Comparison of ENCODE assay signal across 10 cellular contexts in the genomic region with DNA sequence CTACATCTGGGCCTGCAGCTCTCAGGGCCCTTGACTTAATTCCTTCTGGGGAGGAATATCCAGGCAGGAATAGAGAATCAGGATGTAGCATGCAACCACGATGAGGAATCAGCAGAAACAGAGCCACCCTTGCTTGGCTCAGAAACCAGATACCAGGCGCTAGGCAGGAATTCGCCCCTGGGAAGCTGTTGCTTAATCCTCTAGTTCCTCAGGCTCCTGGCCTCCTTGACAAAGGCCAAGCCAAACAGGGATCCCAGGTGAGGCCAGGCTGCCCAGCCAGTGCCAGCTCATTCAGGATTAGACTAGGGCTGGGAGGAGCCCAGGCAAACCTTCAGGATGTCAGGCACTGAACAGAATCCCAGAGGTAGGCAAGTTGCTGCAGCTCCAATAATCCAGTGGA. TPM values are rescaled to one million over a fixed set of nuclear protein-coding genes. Genes with fewer than 3 reads are reported as not detected.
DNase-seq lines count a peak whose midpoint lies in the region; ATAC-seq, FAIRE-seq and TF ChIP-seq lines count a peak whose summit lies in the region.
"Had no signal": no experiment of that assay in that cellular context is flagged by ENCODE, and none has a peak within 500 bp of the region (broad histone marks: within the 10 kb centered on the region; RNA-seq: fewer than 3 reads in every experiment).

No MANE protein-coding gene starts in this region.

- no peak for TF ChIP-seq CTCF in WTC11 (IDR thresholded peaks at IDR 0.05)
- TF ChIP-seq CTCF in hepatocyte (IDR thresholded peaks at IDR 0.05; ENCODE audit: poor library complexity) = no peak

- no peak overlapping the region for H3K27ac Mint-ChIP-seq in WTC11

- H3K4me1 ChIP-seq in hepatocyte (ENCODE audit: insufficient read depth) (peaks cover 21% of the 10 kb centered on the region), small intestine (ENCODE audit: control insufficient read depth in 2 of 2, insufficient read depth in 1 of 2, low read depth in 1 of 2, low read length in 1 of 2) (peaks cover 0 to 2% of the 10 kb centered on the region in 2 donors)

- H3K36me3 ChIP-seq in hepatocyte (replicated peaks; ENCODE audit: insufficient read depth, low read depth) = no peaks in the 10 kb centered on the region
- H3K36me3 ChIP-seq in small intestine (ENCODE audit: control insufficient read depth in 2 of 2, insufficient read depth in 2 of 2, low read length in 2 of 2) = no peaks in the 10 kb centered on the region
- H3K36me3 ChIP-seq: spleen, thoracic aorta had no signal

- no peak overlapping the region for H3K4me3 Mint-ChIP-seq in WTC11
- H3K4me3 Mint-ChIP-seq in activated T-cell treated with anti-CD3 and anti-CD28 coated beads, Interleukin-2, amount 50 U/mL, for 4 hours = no peak overlapping the region

- peaks cover 7% of the 10 kb centered on the region for H3K9me3 Mint-ChIP-seq in WTC11
- H3K9me3 Mint-ChIP-seq in activated T-cell treated with anti-CD3 and anti-CD28 coated beads, Interleukin-2, amount 50 U/mL, for 4 hours = no peaks in the 10 kb centered on the region

- no peak overlapping the region for H3K4me2 ChIP-seq in hepatocyte

- H4K20me1 ChIP-seq in hepatocyte (ENCODE audit: insufficient read depth, poor library complexity, severe bottlenecking) = no peaks in the 10 kb centered on the region

- ATAC-seq in WTC11 (peak; percentile 36), HG03175 (IDR thresholded peaks at IDR 0.05; ENCODE audit: unreplicated experiment) (no peak)
- no peak for ATAC-seq in activated T-cell treated with anti-CD3 and anti-CD28 coated beads, Interleukin-2, amount 50 U/mL, for 4 hours

- H3K27ac ChIP-seq in hepatocyte (peak overlapping the region; percentile 84), small intestine (ENCODE audit: low read depth in 1 of 2, low read length in 1 of 2) (peak overlapping the region in 1 of 2 donors; percentile 55)
- H3K27ac ChIP-seq: thoracic aorta had no signal

- POLR2A ChIA-PET in WTC11 (lab: Charles Lee) = interaction anchor here (1.2 kb wide), 2 partner anchors 12 to 47 kb away, joined by 4 to 6 read pairs; no protein-coding TSS in a partner anchor

- no peak for FAIRE-seq in small intestine (lab: Jason Lieb, UNC)

- no peaks in the 10 kb centered on the region for H3K79me2 ChIP-seq in hepatocyte

- H3K9me3 ChIP-seq in hepatocyte (ENCODE audit: low read depth) (no peaks in the 10 kb centered on the region), small intestine (ENCODE audit: control insufficient read depth, low read depth) (no peaks in the 10 kb centered on the region)
- H3K9me3 ChIP-seq: spleen, thoracic aorta had no signal

- peaks cover 35% of the 10 kb centered on the region for H3K4me1 Mint-ChIP-seq in WTC11
- H3K4me1 Mint-ChIP-seq in activated T-cell treated with anti-CD3 and anti-CD28 coated beads, Interleukin-2, amount 50 U/mL, for 4 hours (ENCODE audit: low read depth) = peaks cover 10% of the 10 kb centered on the region

- CTCF ChIA-PET in WTC11 (lab: Charles Lee) = interaction anchor here (1.7 to 1.9 kb wide), 2 partner anchors 47 to 426 kb away, joined by 6 to 7 read pairs; no protein-coding TSS in a partner anchor

- H2AFZ ChIP-seq in hepatocyte = no peak overlapping the region

- H3K27me3 ChIP-seq in hepatocyte (no peaks in the 10 kb centered on the region), small intestine (ENCODE audit: control insufficient read depth in 2 of 2, insufficient read depth in 2 of 2, low read length in 2 of 2) (no peaks in the 10 kb centered on the region)
- H3K27me3 ChIP-seq: spleen had no signal

- H3K27me3 Mint-ChIP-seq in WTC11 (ENCODE audit: low read depth) = no peaks in the 10 kb centered on the region
- H3K27me3 Mint-ChIP-seq in activated T-cell treated with anti-CD3 and anti-CD28 coated beads, Interleukin-2, amount 50 U/mL, for 4 hours (ENCODE audit: low read depth) = no peaks in the 10 kb centered on the region

- H3K9me2 ChIP-seq in hepatocyte (replicated peaks; ENCODE audit: insufficient read depth) = no peaks in the 10 kb centered on the region

- H3K36me3 Mint-ChIP-seq in WTC11 = no peaks in the 10 kb centered on the region
- no peaks in the 10 kb centered on the region for H3K36me3 Mint-ChIP-seq in activated T-cell treated with anti-CD3 and anti-CD28 coated beads, Interleukin-2, amount 50 U/mL, for 4 hours (ENCODE audit: insufficient read depth)

- DNase-seq in HCEC 1CT = peak; percentile 65
- no peak for DNase-seq in WTC11 (ENCODE audit: low spot score)
- DNase-seq in hepatocyte (ENCODE audit: low spot score) = peak; percentile 44
- DNase-seq in small intestine = peak; percentile 51
- DNase-seq in NOMO-1 treated with dmso at 0.1 percent for 144 hours (lab: John Stamatoyannopoulos, UW; ENCODE audit: unreplicated experiment) = no peak
- DNase-seq in activated T-cell treated with anti-CD3 and anti-CD28 coated beads, Interleukin-2, amount 50 U/mL, for 4 hours = no peak
- no peak for DNase-seq in activated naive CD4-positive, alpha-beta T cell (lab: John Stamatoyannopoulos, UW)
- DNase-seq: spleen had no signal

- 68% methylated on average over 3 of the region's 3 CpGs for WGBS in hepatocyte (ENCODE audit: low lambda C conversion rate, missing lambda C conversion rate)
- WGBS in small intestine, 3 donors = 42 to 71% (median 44%) methylated on average over 3 of the region's 3 CpGs

- H3K4me3 ChIP-seq in hepatocyte (no peak overlapping the region), small intestine (ENCODE audit: low read depth in 1 of 2, low read length in 2 of 2) (no peak overlapping the region)
- H3K4me3 ChIP-seq: spleen, thoracic aorta had no signal

TF ChIP-seq in WTC11, 78 proteins besides CTCF, POLR2A, EP300 and RAD21 (continues in another document):
- no peak for TF ChIP-seq NFYB (CRISPR knock-in tag; conservative IDR thresholded peaks at IDR 0.05; ENCODE audit: low read depth)
- no peak for TF ChIP-seq ZNF317 (CRISPR knock-in tag; IDR thresholded peaks at IDR 0.05; ENCODE audit: borderline replicate concordance, low read depth)
- TF ChIP-seq, protein P1, sequence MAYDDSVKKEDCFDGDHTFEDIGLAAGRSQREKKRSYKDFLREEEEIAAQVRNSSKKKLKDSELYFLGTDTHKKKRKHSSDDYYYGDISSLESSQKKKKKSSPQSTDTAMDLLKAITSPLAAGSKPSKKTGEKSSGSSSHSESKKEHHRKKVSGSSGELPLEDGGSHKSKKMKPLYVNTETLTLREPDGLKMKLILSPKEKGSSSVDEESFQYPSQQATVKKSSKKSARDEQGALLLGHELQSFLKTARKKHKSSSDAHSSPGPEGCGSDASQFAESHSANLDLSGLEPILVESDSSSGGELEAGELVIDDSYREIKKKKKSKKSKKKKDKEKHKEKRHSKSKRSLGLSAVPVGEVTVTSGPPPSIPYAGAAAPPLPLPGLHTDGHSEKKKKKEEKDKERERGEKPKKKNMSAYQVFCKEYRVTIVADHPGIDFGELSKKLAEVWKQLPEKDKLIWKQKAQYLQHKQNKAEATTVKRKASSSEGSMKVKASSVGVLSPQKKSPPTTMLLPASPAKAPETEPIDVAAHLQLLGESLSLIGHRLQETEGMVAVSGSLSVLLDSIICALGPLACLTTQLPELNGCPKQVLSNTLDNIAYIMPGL (CRISPR knock-in tag; IDR thresholded peaks at IDR 0.05) = no peak
- TF ChIP-seq, protein P2, sequence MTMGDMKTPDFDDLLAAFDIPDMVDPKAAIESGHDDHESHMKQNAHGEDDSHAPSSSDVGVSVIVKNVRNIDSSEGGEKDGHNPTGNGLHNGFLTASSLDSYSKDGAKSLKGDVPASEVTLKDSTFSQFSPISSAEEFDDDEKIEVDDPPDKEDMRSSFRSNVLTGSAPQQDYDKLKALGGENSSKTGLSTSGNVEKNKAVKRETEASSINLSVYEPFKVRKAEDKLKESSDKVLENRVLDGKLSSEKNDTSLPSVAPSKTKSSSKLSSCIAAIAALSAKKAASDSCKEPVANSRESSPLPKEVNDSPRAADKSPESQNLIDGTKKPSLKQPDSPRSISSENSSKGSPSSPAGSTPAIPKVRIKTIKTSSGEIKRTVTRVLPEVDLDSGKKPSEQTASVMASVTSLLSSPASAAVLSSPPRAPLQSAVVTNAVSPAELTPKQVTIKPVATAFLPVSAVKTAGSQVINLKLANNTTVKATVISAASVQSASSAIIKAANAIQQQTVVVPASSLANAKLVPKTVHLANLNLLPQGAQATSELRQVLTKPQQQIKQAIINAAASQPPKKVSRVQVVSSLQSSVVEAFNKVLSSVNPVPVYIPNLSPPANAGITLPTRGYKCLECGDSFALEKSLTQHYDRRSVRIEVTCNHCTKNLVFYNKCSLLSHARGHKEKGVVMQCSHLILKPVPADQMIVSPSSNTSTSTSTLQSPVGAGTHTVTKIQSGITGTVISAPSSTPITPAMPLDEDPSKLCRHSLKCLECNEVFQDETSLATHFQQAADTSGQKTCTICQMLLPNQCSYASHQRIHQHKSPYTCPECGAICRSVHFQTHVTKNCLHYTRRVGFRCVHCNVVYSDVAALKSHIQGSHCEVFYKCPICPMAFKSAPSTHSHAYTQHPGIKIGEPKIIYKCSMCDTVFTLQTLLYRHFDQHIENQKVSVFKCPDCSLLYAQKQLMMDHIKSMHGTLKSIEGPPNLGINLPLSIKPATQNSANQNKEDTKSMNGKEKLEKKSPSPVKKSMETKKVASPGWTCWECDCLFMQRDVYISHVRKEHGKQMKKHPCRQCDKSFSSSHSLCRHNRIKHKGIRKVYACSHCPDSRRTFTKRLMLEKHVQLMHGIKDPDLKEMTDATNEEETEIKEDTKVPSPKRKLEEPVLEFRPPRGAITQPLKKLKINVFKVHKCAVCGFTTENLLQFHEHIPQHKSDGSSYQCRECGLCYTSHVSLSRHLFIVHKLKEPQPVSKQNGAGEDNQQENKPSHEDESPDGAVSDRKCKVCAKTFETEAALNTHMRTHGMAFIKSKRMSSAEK (CRISPR knock-in tag; IDR thresholded peaks at IDR 0.05; ENCODE audit: borderline replicate concordance) = no peak

RNA-seq across cellular contexts. Expression of gene IRF2BP2, which starts 48.2 kb away (rescaled TPM):
- total RNA-seq in WTC11 (2021) (61.9 to 70.9 TPM (median 62.4 TPM) in 3 replicates), hepatocyte (113 and 135 TPM in 2 replicates)
- polyA plus RNA-seq in hepatocyte (65.9 and 68.2 TPM in 2 replicates), small intestine (10 to 100 TPM; 42.4 to 80.6 (median 47.2) TPM)
- total RNA-seq in activated T-cell treated with anti-CD3 and anti-CD28 coated beads, Interleukin-2, amount 50 U/mL, for 4 hours = 10 to 100 TPM; 69.3 to 86.1 (median 75.2) TPM

Comparison
In these comparisons a context has a peak if more than half of its experiments do, and no peak if none do; other contexts are left out.
1. DNase-seq: peak in HCEC 1CT (single experiment), hepatocyte (single experiment) and small intestine (single experiment); none in WTC11 (single experiment), NOMO-1 treated with dmso at 0.1 percent for 144 hours (single experiment), activated T-cell treated with anti-CD3 and anti-CD28 coated beads, Interleukin-2, amount 50 U/mL, for 4 hours (single experiment) and activated naive CD4-positive, alpha-beta T cell (0 of 4).